In genomic region chr6:46510656-46511055, GRCh38 we compare ENCODE assay signal across 10 cellular contexts. TPM values are rescaled to one million over a fixed set of nuclear protein-coding genes. Genes with fewer than 3 reads are reported as not detected.
DNase-seq lines count a peak whose midpoint lies in the region; ATAC-seq and TF ChIP-seq lines count a peak whose summit lies in the region.
"Had no signal": no experiment of that assay in that cellular context is flagged by ENCODE, and none has a peak within 500 bp of the region (broad histone marks: within the 10 kb centered on the region; RNA-seq: fewer than 3 reads in every experiment).

No MANE protein-coding gene starts in this region.

- H3K9me3 ChIP-seq in uterus, result no peaks in the 10 kb centered on the region

- H3K27ac ChIP-seq in uterus, result peak overlapping the region; percentile 54 to 65
- H3K27ac ChIP-seq: VCaP had no signal

- H3K27ac Mint-ChIP-seq in nephron, result peak overlapping the region; percentile 24 to 71 (median 63)
- H3K27ac Mint-ChIP-seq in activated T-helper 2 cell treated with anti-CD3 and anti-CD28 coated beads, Interferon-gamma antibody, Interleukin-2, Interleukin-4, amounts not matched to agents 10 μg/mL and 5 μg/mL and 100 μg/mL, durations not matched to agents 14 hours and 24 hours and 36 hours, result no peak overlapping the region

- H3K27me3 ChIP-seq in uterus, result no peaks in the 10 kb centered on the region

- no peaks in the 10 kb centered on the region for H3K4me1 ChIP-seq in uterus

- no peak for TF ChIP-seq POLR2A in uterus (IDR thresholded peaks at IDR 0.05)

- peaks cover 7% of the 10 kb centered on the region for H3K4me1 Mint-ChIP-seq in nephron
- H3K4me1 Mint-ChIP-seq in activated T-helper 2 cell treated with anti-CD3 and anti-CD28 coated beads, Interferon-gamma antibody, Interleukin-2, Interleukin-4, amounts not matched to agents 10 μg/mL and 5 μg/mL and 100 μg/mL, durations not matched to agents 14 hours and 24 hours and 36 hours (ENCODE audit: low read depth), result no peaks in the 10 kb centered on the region

- TF ChIP-seq CTCF in nephron (IDR thresholded peaks at IDR 0.05; ENCODE audit: unreplicated experiment in 3 of 3), result no peak
- no peak for TF ChIP-seq CTCF in uterus (IDR thresholded peaks at IDR 0.05)

- H3K9me3 Mint-ChIP-seq in nephron, result no peaks in the 10 kb centered on the region
- H3K9me3 Mint-ChIP-seq in activated T-helper 2 cell treated with anti-CD3 and anti-CD28 coated beads, Interferon-gamma antibody, Interleukin-2, Interleukin-4, amounts not matched to agents 10 μg/mL and 5 μg/mL and 100 μg/mL, durations not matched to agents 14 hours and 24 hours and 36 hours, result no peaks in the 10 kb centered on the region

- DNase-seq in amniotic stem cell (lab: John Stamatoyannopoulos, UW) (peak; percentile 72), foreskin melanocyte (peak; percentile 68), uterus (no peak), HPDE6-E6E7 (ENCODE audit: extremely low spot score) (no peak)
- DNase-seq in activated T-helper 2 cell treated with anti-CD3 and anti-CD28 coated beads, Interferon-gamma antibody, Interleukin-2, Interleukin-4, amounts not matched to agents 10 μg/mL and 5 μg/mL and 100 μg/mL, durations not matched to agents 14 hours and 24 hours and 36 hours (ENCODE audit: low spot score), result no peak
- DNase-seq: activated T-cell treated with anti-CD3 and anti-CD28 coated beads, Interleukin-2, amount 50 U/mL, for 48 hours; NCI-H1930 had no signal

- H3K36me3 ChIP-seq in uterus, result no peaks in the 10 kb centered on the region

- no peak overlapping the region for H3K4me3 ChIP-seq in uterus

- no peaks in the 10 kb centered on the region for H3K36me3 Mint-ChIP-seq in nephron (ENCODE audit: low read depth)
- H3K36me3 Mint-ChIP-seq in activated T-helper 2 cell treated with anti-CD3 and anti-CD28 coated beads, Interferon-gamma antibody, Interleukin-2, Interleukin-4, amounts not matched to agents 10 μg/mL and 5 μg/mL and 100 μg/mL, durations not matched to agents 14 hours and 24 hours and 36 hours (ENCODE audit: low read depth), result no peaks in the 10 kb centered on the region

- H3K27me3 Mint-ChIP-seq in nephron (ENCODE audit: low read depth), result no peaks in the 10 kb centered on the region
- peaks cover 9% of the 10 kb centered on the region for H3K27me3 Mint-ChIP-seq in activated T-helper 2 cell treated with anti-CD3 and anti-CD28 coated beads, Interferon-gamma antibody, Interleukin-2, Interleukin-4, amounts not matched to agents 10 μg/mL and 5 μg/mL and 100 μg/mL, durations not matched to agents 14 hours and 24 hours and 36 hours (ENCODE audit: low read depth)

- intact Hi-C loops in uterus (cut with DNase I; ENCODE audit: low total_unique reads), result no loop called here
- intact Hi-C loops in activated T-helper 2 cell treated with anti-CD3 and anti-CD28 coated beads, Interferon-gamma antibody, Interleukin-2, Interleukin-4, amounts not matched to agents 10 μg/mL and 5 μg/mL and 100 μg/mL, durations not matched to agents 14 hours and 24 hours and 36 hours (cut with micrococcal nuclease), result no loop called here

- no peak for ATAC-seq in HG03378 (IDR thresholded peaks at IDR 0.05; ENCODE audit: unreplicated experiment)

- H3K4me3 Mint-ChIP-seq in nephron, result no peak overlapping the region
- no peak overlapping the region for H3K4me3 Mint-ChIP-seq in activated T-helper 2 cell treated with anti-CD3 and anti-CD28 coated beads, Interferon-gamma antibody, Interleukin-2, Interleukin-4, amounts not matched to agents 10 μg/mL and 5 μg/mL and 100 μg/mL, durations not matched to agents 14 hours and 24 hours and 36 hours (ENCODE audit: low read depth)

RNA-seq across cellular contexts. Expression of gene RCAN2, which starts 19.4 kb away (rescaled TPM):
- 10 to 100 TPM in 2 of 4 donors, 1 to 10 TPM in 2; 3.0 to 36.4 (median 16.3) TPM for total RNA-seq in uterus
- not detected in 2 replicates for total RNA-seq in activated T-helper 2 cell treated with anti-CD3 and anti-CD28 coated beads, Interferon-gamma antibody, Interleukin-2, Interleukin-4, amounts not matched to agents 10 μg/mL and 5 μg/mL and 100 μg/mL, durations not matched to agents 14 hours and 24 hours and 36 hours

Comparison
In these comparisons a context has a peak if more than half of its experiments do, and no peak if none do; other contexts are left out.
1. DNase-seq: peak in amniotic stem cell (single experiment) and foreskin melanocyte (single experiment); none in uterus (0 of 2), HPDE6-E6E7 (single experiment) and activated T-helper 2 cell treated with anti-CD3 and anti-CD28 coated beads, Interferon-gamma antibody, Interleukin-2, Interleukin-4, amounts not matched to agents 10 μg/mL and 5 μg/mL and 100 μg/mL, durations not matched to agents 14 hours and 24 hours and 36 hours (single experiment).